Comparison of ENCODE assay signal across 4 cellular contexts in genomic region chr3:125340121-125340520, GRCh38.
"Had no signal": no experiment of that assay in that cellular context is flagged by ENCODE, and none has a peak within 500 bp of the region (broad histone marks: within the 10 kb centered on the region; RNA-seq: fewer than 3 reads in every experiment).

No MANE protein-coding gene starts in this region.

- DNase-seq: H9, HCEC 1CT had no signal

- H3K4me3 ChIP-seq: GM23338 had no signal

- H3K27ac ChIP-seq: HL-60 had no signal
